Comparison of ENCODE assay signal across 8 cellular contexts in the genomic region with DNA sequence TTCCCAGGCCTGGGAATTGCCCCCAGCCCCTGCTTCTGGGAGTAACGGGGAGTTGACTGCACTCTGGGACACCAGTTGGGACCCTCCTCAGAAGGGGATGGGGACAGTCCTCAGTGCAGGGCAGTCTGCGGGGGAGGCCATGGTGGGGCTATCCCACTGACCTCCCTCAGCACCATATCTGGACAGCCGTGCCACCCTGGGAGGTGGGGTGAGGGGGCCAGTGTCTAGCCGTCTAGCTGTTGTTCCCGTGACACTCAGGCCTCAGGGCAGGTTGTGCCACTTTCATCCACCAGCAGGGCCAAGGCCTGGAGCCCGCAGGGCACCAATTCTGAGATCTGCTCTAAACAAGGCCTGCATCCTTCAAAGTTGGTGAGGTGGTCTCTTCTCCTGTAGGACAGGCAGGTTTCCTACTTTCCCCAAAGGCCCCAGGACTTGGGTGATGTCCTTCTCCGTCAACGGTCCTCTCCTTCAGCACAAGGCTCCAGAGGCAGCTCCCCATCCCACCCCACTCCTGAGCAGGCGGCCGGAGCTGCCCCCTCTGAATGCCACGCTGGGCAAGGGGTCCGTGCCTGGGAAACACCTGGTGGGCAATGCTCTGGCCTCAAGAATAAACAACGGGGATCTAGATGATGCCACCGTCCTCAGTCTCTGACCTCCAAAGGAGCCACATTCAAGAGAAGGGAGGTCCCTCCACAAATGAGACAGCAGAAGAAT. TPM values are rescaled to one million over a fixed set of nuclear protein-coding genes. Genes with fewer than 3 reads are reported as not detected.
DNase-seq lines count a peak whose midpoint lies in the region; ATAC-seq, FAIRE-seq and TF ChIP-seq lines count a peak whose summit lies in the region.

No MANE protein-coding gene starts in this region.

- H3K4me1 ChIP-seq in HepG2 (ENCODE audit: insufficient read depth, low read length) (peaks cover 43% of the 10 kb centered on the region), stomach smooth muscle (ENCODE audit: control insufficient read depth, insufficient read depth, low read length) (peaks cover 42% of the 10 kb centered on the region)

- CTCF ChIA-PET in HepG2 (lab: Yijun Ruan, JAX; ENCODE audit: low intra/inter-chr PET ratio, low total read pairs), result interaction anchor here (0.6 kb wide), 1 partner anchor 16 kb away, joined by 3 read pairs; no protein-coding TSS in a partner anchor
- CTCF ChIA-PET in activated CD4-positive, alpha-beta memory T cell treated with anti-CD3 and anti-CD28 coated beads for 36 hours (lab: Charles Lee), result interaction anchor here (0.9 to 4.5 kb wide), 6 partner anchors 10 to 49 kb away, joined by 3 to 22 read pairs (median 6); no protein-coding TSS in a partner anchor

- no peak overlapping the region for H3K4me3 Mint-ChIP-seq in activated T-helper 1 cell treated with anti-CD3 and anti-CD28 coated beads, Interleukin-12 subunit alpha, Interleukin-12 subunit beta, Interleukin-2, Interleukin-4 antibody, amounts not matched to agents 30 ng/mL and 10 ng/mL and 1 ng/mL, durations not matched to agents 14 hours and 24 hours and 36 hours
- H3K4me3 Mint-ChIP-seq in activated CD4-positive, alpha-beta memory T cell treated with anti-CD3 and anti-CD28 coated beads for 36 hours, result no peak overlapping the region

- no peak for FAIRE-seq in HepG2 (lab: Jason Lieb, UNC)

- WGBS in HepG2 (ENCODE audit: low lambda C conversion rate), result 54% methylated on average over 12 of the region's 14 CpGs

- BruUV-seq in HepG2 (replicated peaks; lab: Mats Ljungman, UMichigan), result no TSS peak

- no peak for TF ChIP-seq POLR2A in HepG2 (IDR thresholded peaks at IDR 0.05; ENCODE audit: insufficient read depth in 1 of 2, low read depth in 2 of 2, low read length in 2 of 2)

- no peak overlapping the region for H3K4me3 ChIP-seq in H7 (ENCODE audit: insufficient read depth, low read depth, low read length)
- peak overlapping the region in 1 of 3 experiments; percentile 77; a peak in 1 of 6 replicates for H3K4me3 ChIP-seq in HepG2 (replicated peaks in 1 of 3; ENCODE audit: insufficient read depth in 1 of 3, low read depth in 2 of 3, low read length in 3 of 3)
- peak overlapping the region in 1 of 2 donors; percentile 81 for H3K4me3 ChIP-seq in stomach smooth muscle (ENCODE audit: low read length in 2 of 2)

- peak; percentile 43 for DNase-seq in H7
- DNase-seq in activated T-helper 1 cell treated with anti-CD3 and anti-CD28 coated beads, Interleukin-12 subunit alpha, Interleukin-12 subunit beta, Interleukin-2, Interleukin-4 antibody, amounts not matched to agents 30 ng/mL and 10 ng/mL and 1 ng/mL, durations not matched to agents 14 hours and 24 hours and 36 hours (ENCODE audit: low spot score), result no peak
- DNase-seq in HepG2 (ENCODE audit: low spot score), result no peak
- DNase-seq in stimulated activated CD4-positive, alpha-beta T cell treated with anti-CD3 and anti-CD28 coated beads, Interleukin-4, amount 100 ng/mL, for 1 hour, result no peak
- DNase-seq in activated CD4-positive, alpha-beta memory T cell treated with anti-CD3 and anti-CD28 coated beads for 36 hours, result no peak

- H3K27me3 ChIP-seq in H7 (ENCODE audit: control insufficient read depth, insufficient read depth, low read length) (peaks cover 2% of the 10 kb centered on the region), HepG2 (ENCODE audit: control insufficient read depth in 1 of 2, insufficient read depth in 2 of 2, low read length in 2 of 2) (peaks cover 0 to 43% of the 10 kb centered on the region in 2 experiments; a peak in 3 of 5 replicates), stomach smooth muscle (ENCODE audit: control insufficient read depth in 1 of 2, insufficient read depth in 2 of 2, low read length in 2 of 2) (no peaks in the 10 kb centered on the region)

- POLR2A ChIA-PET in HepG2 (lab: Yijun Ruan, JAX), result interaction anchor here (0.9 to 1.9 kb wide), 5 partner anchors 9 to 200 kb away, joined by 3 to 10 read pairs (median 6); a partner anchor contains a TSS
- POLR2A ChIA-PET in activated CD4-positive, alpha-beta memory T cell treated with anti-CD3 and anti-CD28 coated beads for 36 hours (lab: Charles Lee), result interaction anchor here (0.5 kb wide), 1 partner anchor 41 kb away, joined by 3 read pairs; no protein-coding TSS in a partner anchor

- no peaks in the 10 kb centered on the region for H3K36me3 ChIP-seq in H7 (replicated peaks; ENCODE audit: control insufficient read depth, insufficient read depth, low read length)
- H3K36me3 ChIP-seq in HepG2 (replicated peaks in 1 of 2; ENCODE audit: control insufficient read depth in 1 of 2, insufficient read depth in 2 of 2, low read length in 2 of 2), result no peaks in the 10 kb centered on the region
- no peaks in the 10 kb centered on the region for H3K36me3 ChIP-seq in stomach smooth muscle (ENCODE audit: control insufficient read depth in 2 of 2, insufficient read depth in 2 of 2, low read length in 2 of 2)

- H3K4me1 Mint-ChIP-seq in activated T-helper 1 cell treated with anti-CD3 and anti-CD28 coated beads, Interleukin-12 subunit alpha, Interleukin-12 subunit beta, Interleukin-2, Interleukin-4 antibody, amounts not matched to agents 30 ng/mL and 10 ng/mL and 1 ng/mL, durations not matched to agents 14 hours and 24 hours and 36 hours (ENCODE audit: low read depth), result peaks cover 25% of the 10 kb centered on the region
- peaks cover 12% of the 10 kb centered on the region for H3K4me1 Mint-ChIP-seq in activated CD4-positive, alpha-beta memory T cell treated with anti-CD3 and anti-CD28 coated beads for 36 hours (ENCODE audit: low read depth)

- no peaks in the 10 kb centered on the region for H3K36me3 Mint-ChIP-seq in activated T-helper 1 cell treated with anti-CD3 and anti-CD28 coated beads, Interleukin-12 subunit alpha, Interleukin-12 subunit beta, Interleukin-2, Interleukin-4 antibody, amounts not matched to agents 30 ng/mL and 10 ng/mL and 1 ng/mL, durations not matched to agents 14 hours and 24 hours and 36 hours (ENCODE audit: low read depth)
- H3K36me3 Mint-ChIP-seq in activated CD4-positive, alpha-beta memory T cell treated with anti-CD3 and anti-CD28 coated beads for 36 hours, result peaks cover 4% of the 10 kb centered on the region

- intact Hi-C loops in activated T-helper 1 cell treated with anti-CD3 and anti-CD28 coated beads, Interleukin-12 subunit alpha, Interleukin-12 subunit beta, Interleukin-2, Interleukin-4 antibody, amounts not matched to agents 30 ng/mL and 10 ng/mL and 1 ng/mL, durations not matched to agents 14 hours and 24 hours and 36 hours (cut with micrococcal nuclease), result no loop called here
- intact Hi-C loops in HepG2 (cut with micrococcal nuclease; ENCODE audit: unreplicated experiment), result no loop called here
- intact Hi-C loops in activated CD4-positive, alpha-beta memory T cell treated with anti-CD3 and anti-CD28 coated beads for 36 hours (cut with micrococcal nuclease), result no loop called here

- no peaks in the 10 kb centered on the region for H4K20me1 ChIP-seq in HepG2 (ENCODE audit: insufficient read depth, low read length)

- H3K27me3 Mint-ChIP-seq in activated T-helper 1 cell treated with anti-CD3 and anti-CD28 coated beads, Interleukin-12 subunit alpha, Interleukin-12 subunit beta, Interleukin-2, Interleukin-4 antibody, amounts not matched to agents 30 ng/mL and 10 ng/mL and 1 ng/mL, durations not matched to agents 14 hours and 24 hours and 36 hours (ENCODE audit: insufficient read depth), result no peaks in the 10 kb centered on the region
- no peaks in the 10 kb centered on the region for H3K27me3 Mint-ChIP-seq in activated CD4-positive, alpha-beta memory T cell treated with anti-CD3 and anti-CD28 coated beads for 36 hours

- ATAC-seq in HepG2 (no peak), esophagus mucosa (no peak), GM21360 (IDR thresholded peaks at IDR 0.05; ENCODE audit: unreplicated experiment) (no peak)

- H3K27ac Mint-ChIP-seq in activated T-helper 1 cell treated with anti-CD3 and anti-CD28 coated beads, Interleukin-12 subunit alpha, Interleukin-12 subunit beta, Interleukin-2, Interleukin-4 antibody, amounts not matched to agents 30 ng/mL and 10 ng/mL and 1 ng/mL, durations not matched to agents 14 hours and 24 hours and 36 hours, result peak overlapping the region; percentile 34
- H3K27ac Mint-ChIP-seq in activated CD4-positive, alpha-beta memory T cell treated with anti-CD3 and anti-CD28 coated beads for 36 hours, result no peak overlapping the region

- in situ Hi-C loops in HepG2 (cut with HindIII; ENCODE audit: extremely low pct_ligation_motif_present, low pct_unique_long_range_greater_than_20kb), result no loop called here

- H3K79me2 ChIP-seq in HepG2 (ENCODE audit: insufficient read depth, low read length), result no peaks in the 10 kb centered on the region

- peak overlapping the region; percentile 99; the same call in 1 of the 2 replicates for H3K4me2 ChIP-seq in HepG2 (ENCODE audit: low read depth, low read length)

- H3K9me3 ChIP-seq in HepG2 (ENCODE audit: low read length), result no peaks in the 10 kb centered on the region
- H3K9me3 ChIP-seq in stomach smooth muscle (ENCODE audit: control insufficient read depth in 2 of 2, low read length in 2 of 2), result no peaks in the 10 kb centered on the region

- TF ChIP-seq EP300 in HepG2 (IDR thresholded peaks at IDR 0.05; ENCODE audit: low read depth in 2 of 2, low read length in 2 of 2) (no peak), HepG2 (CRISPR knock-in tag; IDR thresholded peaks at IDR 0.05; ENCODE audit: borderline replicate concordance) (no peak)

- H3K27ac ChIP-seq in HepG2 (ENCODE audit: extremely low read length, insufficient read depth, low read length), result no peak overlapping the region
- peak overlapping the region; percentile 100 for H3K27ac ChIP-seq in stomach smooth muscle (ENCODE audit: low read length)

- TF ChIP-seq CTCF in HepG2 (CRISPR knock-in tag; IDR thresholded peaks at IDR 0.05), result no peak

- H3K9me3 Mint-ChIP-seq in activated T-helper 1 cell treated with anti-CD3 and anti-CD28 coated beads, Interleukin-12 subunit alpha, Interleukin-12 subunit beta, Interleukin-2, Interleukin-4 antibody, amounts not matched to agents 30 ng/mL and 10 ng/mL and 1 ng/mL, durations not matched to agents 14 hours and 24 hours and 36 hours, result no peaks in the 10 kb centered on the region
- H3K9me3 Mint-ChIP-seq in activated CD4-positive, alpha-beta memory T cell treated with anti-CD3 and anti-CD28 coated beads for 36 hours, result no peaks in the 10 kb centered on the region

- peak overlapping the region; percentile 8 for H2AFZ ChIP-seq in HepG2 (ENCODE audit: low read length)

- H3K9ac ChIP-seq in HepG2 (ENCODE audit: insufficient read depth, low read depth, low read length) (no peak overlapping the region), stomach smooth muscle (ENCODE audit: low read length in 2 of 2) (peak overlapping the region; percentile 62 to 95)

- no peak for TF ChIP-seq RAD21 in HepG2 (CRISPR knock-in tag; IDR thresholded peaks at IDR 0.05)

RNA-seq across cellular contexts. Expression of a gene that starts 43.0 kb away (rescaled TPM):
- total RNA-seq in H7 (2014; rRNA removed; shearing (Covaris generic)), result 2,153 and 2,302 TPM in 2 replicates
- 2,193 and 2,194 TPM in 2 replicates for total RNA-seq in activated T-helper 1 cell treated with anti-CD3 and anti-CD28 coated beads, Interleukin-12 subunit alpha, Interleukin-12 subunit beta, Interleukin-2, Interleukin-4 antibody, amounts not matched to agents 30 ng/mL and 10 ng/mL and 1 ng/mL, durations not matched to agents 14 hours and 24 hours and 36 hours
- total RNA-seq in HepG2 (2016; rRNA removed; fragmentation: Illumina TruSeq; extraction: Trizol) (1,086 and 1,212 TPM in 2 replicates), esophagus mucosa (924 TPM)
- total RNA-seq in HepG2 (2016; cell fraction: cytosol; rRNA removed; fragmentation: Illumina TruSeq; extraction: Trizol; ENCODE audit: low read depth), result 383 and 429 TPM in 2 replicates
- 1,123 and 1,183 TPM in 2 replicates for total RNA-seq in HepG2 (2016; cell fraction: insoluble cytoplasmic fraction; rRNA removed; fragmentation: Illumina TruSeq; extraction: Trizol)
- total RNA-seq in HepG2 (2016; cell fraction: membrane; rRNA removed; fragmentation: Illumina TruSeq; extraction: Trizol), result 561 and 605 TPM in 2 replicates
- 429 and 440 TPM in 2 replicates for total RNA-seq in HepG2 (2016; cell fraction: nucleus; rRNA removed; fragmentation: Illumina TruSeq; extraction: Trizol)
- 174 and 190 TPM in 2 replicates for polyA plus RNA-seq in HepG2 (2011; rRNA removed)
- polyA plus RNA-seq in HepG2 (2011; cell fraction: cytosol; rRNA removed), result 192 and 196 TPM in 2 replicates
- 112 and 149 TPM in 2 replicates for polyA plus RNA-seq in HepG2 (2011; cell fraction: nucleus; rRNA removed)
- polyA plus RNA-seq in HepG2 (2012), result 399 and 565 TPM in 2 replicates
- 460 and 492 TPM in 2 replicates for polyA plus RNA-seq in HepG2 (2016; cell fraction: cytosol; fragmentation: Illumina TruSeq; extraction: Trizol; ENCODE audit: low read depth)
- 2,053 and 2,108 TPM in 2 replicates for polyA plus RNA-seq in HepG2 (2016; cell fraction: insoluble cytoplasmic fraction; fragmentation: Illumina TruSeq; extraction: Trizol; ENCODE audit: low read depth)
- polyA plus RNA-seq in HepG2 (2016; cell fraction: membrane; fragmentation: Illumina TruSeq; extraction: Trizol; ENCODE audit: low read depth), result 673 and 705 TPM in 2 replicates
- 1,089 and 1,130 TPM in 2 replicates for polyA plus RNA-seq in HepG2 (2016; cell fraction: nucleus; fragmentation: Illumina TruSeq; extraction: Trizol; ENCODE audit: insufficient read depth, low read depth)
- polyA minus RNA-seq in HepG2 (2011; rRNA and poly(A)+ RNA removed; ENCODE audit: low replicate concordance), result 146 and 188 TPM in 2 replicates
- polyA minus RNA-seq in HepG2 (2011; cell fraction: cytosol; rRNA and poly(A)+ RNA removed), result 210 and 216 TPM in 2 replicates
- polyA minus RNA-seq in HepG2 (2011; cell fraction: nucleus; rRNA and poly(A)+ RNA removed), result 83.7 and 96.4 TPM in 2 replicates
- 1,000 to 10,000 TPM; 1,763 to 1,778 TPM for total RNA-seq in activated CD4-positive, alpha-beta memory T cell treated with anti-CD3 and anti-CD28 coated beads for 36 hours
